ENCODE assay signal across 8 cellular contexts in genomic region chr11:11028017-11028692, GRCh38.
A peak's percentile ranks its signal among the peaks of the same experiment; 100 is the strongest.
DNase-seq lines count a peak whose midpoint lies in the region; ATAC-seq and TF ChIP-seq lines count a peak whose summit lies in the region.

No MANE protein-coding gene starts in this region.

- CTCF ChIA-PET in Calu3 (lab: Charles Lee) = interaction anchor here (0.5 to 3.9 kb wide), 22 partner anchors 10 to 1685 kb away, joined by 3 to 56 read pairs (median 4); partner anchors contain the start of gene GALNT18

- TF ChIP-seq CTCF in Calu3 (IDR thresholded peaks at IDR 0.05; ENCODE audit: unreplicated experiment) (peak; percentile 66), chondrocyte (IDR thresholded peaks at IDR 0.05) (peak; percentile 89), lung (IDR thresholded peaks at IDR 0.05; ENCODE audit: control extremely low read depth, extremely low read depth) (peak; percentile 73)

- H3K27ac Mint-ChIP-seq in Calu3 (ENCODE audit: unreplicated experiment) (no peak overlapping the region), chondrocyte (ENCODE audit: unreplicated experiment) (no peak overlapping the region)

- no peak overlapping the region for H3K27ac ChIP-seq in lung (ENCODE audit: low read depth in 1 of 2, low read length in 1 of 2)

- no peak overlapping the region for H3K4me3 Mint-ChIP-seq in Calu3 (ENCODE audit: low read depth, unreplicated experiment)
- H3K4me3 Mint-ChIP-seq in chondrocyte (ENCODE audit: unreplicated experiment) = no peak overlapping the region

- H3K9me3 ChIP-seq in lung (ENCODE audit: control insufficient read depth in 2 of 2, insufficient read depth in 1 of 2, low read length in 1 of 2) = no peaks in the 10 kb centered on the region

- no peak overlapping the region for H3K4me3 ChIP-seq in lung

- peaks cover 43% of the 10 kb centered on the region for H3K27me3 Mint-ChIP-seq in Calu3 (ENCODE audit: unreplicated experiment)
- H3K27me3 Mint-ChIP-seq in chondrocyte (ENCODE audit: low read depth) = no peaks in the 10 kb centered on the region

- no peaks in the 10 kb centered on the region for H3K36me3 ChIP-seq in lung (ENCODE audit: control insufficient read depth in 2 of 2, insufficient read depth in 2 of 2, low read length in 2 of 2)

- WGBS in lung, 2 donors = 21% methylated on average over 5 of the region's 5 CpGs

- H3K4me1 Mint-ChIP-seq in Calu3 (ENCODE audit: low read depth, unreplicated experiment) = no peaks in the 10 kb centered on the region
- peaks cover 26% of the 10 kb centered on the region for H3K4me1 Mint-ChIP-seq in chondrocyte (ENCODE audit: low read depth)

- H3K9me3 Mint-ChIP-seq in Calu3 (ENCODE audit: low read depth, unreplicated experiment) (no peaks in the 10 kb centered on the region), chondrocyte (ENCODE audit: low read depth) (no peaks in the 10 kb centered on the region)

- H3K27me3 ChIP-seq in lung (ENCODE audit: control insufficient read depth, insufficient read depth) = no peaks in the 10 kb centered on the region

- ATAC-seq in HG02610 (IDR thresholded peaks at IDR 0.05; ENCODE audit: unreplicated experiment) (peak; percentile 54), lung (ENCODE audit: insufficient read depth, low FRiP score) (no peak), HG02852 (IDR thresholded peaks at IDR 0.05; ENCODE audit: unreplicated experiment) (no peak)

- H3K4me1 ChIP-seq in lung (ENCODE audit: control insufficient read depth in 2 of 2, insufficient read depth in 2 of 2, low read length in 2 of 2) = no peaks in the 10 kb centered on the region

- no TSS peak for BruUV-seq in Calu3 (replicated peaks; lab: Mats Ljungman, UMichigan)

- intact Hi-C loops in Calu3 (cut with micrococcal nuclease; ENCODE audit: unreplicated experiment) = loop anchor here (1.0 kb wide), 1 partner anchor 759 kb away; no protein-coding TSS in a partner anchor

- H3K36me3 Mint-ChIP-seq in Calu3 (ENCODE audit: insufficient read depth, unreplicated experiment) (no peaks in the 10 kb centered on the region), chondrocyte (ENCODE audit: low read depth) (peaks cover 1% of the 10 kb centered on the region)

- DNase-seq in Calu3 (peak; percentile 87), NCI-H2171 treated with DMSO at 0.1 percent for 48 hours (lab: John Stamatoyannopoulos, UW) (peak; percentile 56), chondrocyte (ENCODE audit: low spot score) (no peak), lung (ENCODE audit: low spot score) (peak; percentile 68)
- peak; percentile 65 for DNase-seq in activated CD4-positive, alpha-beta T cell treated with anti-CD3 and anti-CD28 coated beads for 1 hour
- peak; percentile 39 for DNase-seq in stimulated activated CD8-positive, alpha-beta memory T cell treated with anti-CD3 and anti-CD28 coated beads, Interleukin-12 subunit alpha, Interleukin-12 subunit beta, amount 100 ng/mL, for 4 hours (ENCODE audit: low read depth)
